In genomic region chr9:32825203-32825602, GRCh38 we compare ENCODE assay signal across 2 cellular contexts.
TF ChIP-seq lines count a peak whose summit lies in the region.

No MANE protein-coding gene starts in this region.

TF ChIP-seq in SK-N-SH, 30 proteins besides CTCF, POLR2A, EP300 and RAD21 (continued from another document):
- TF ChIP-seq MAX (IDR thresholded peaks at IDR 0.05; ENCODE audit: low read depth), result no peak
- peak; percentile 52 for TF ChIP-seq GATA2 (CRISPR knock-in tag; IDR thresholded peaks at IDR 0.05)
- no peak for TF ChIP-seq RXRA (IDR thresholded peaks at IDR 0.05; ENCODE audit: borderline replicate concordance, low read depth)
- no peak for TF ChIP-seq SIN3A (IDR thresholded peaks at IDR 0.05; ENCODE audit: borderline replicate concordance, low read depth, low read length)
- TF ChIP-seq CHD2 (IDR thresholded peaks at IDR 0.05; ENCODE audit: low read length, partially characterized antibody), result peak; percentile 9
- peak; percentile 87 for TF ChIP-seq RCOR1 (IDR thresholded peaks at IDR 0.05; ENCODE audit: low read length)
- no peak for TF ChIP-seq TEAD4 (IDR thresholded peaks at IDR 0.05; ENCODE audit: borderline replicate concordance, insufficient read depth)

TF ChIP-seq in SK-N-SH treated with all-trans-retinoic acid at 6 μM for 48 hours, 23 proteins besides CTCF, POLR2A, EP300 and RAD21 (continued from another document):
- TF ChIP-seq, protein P1, sequence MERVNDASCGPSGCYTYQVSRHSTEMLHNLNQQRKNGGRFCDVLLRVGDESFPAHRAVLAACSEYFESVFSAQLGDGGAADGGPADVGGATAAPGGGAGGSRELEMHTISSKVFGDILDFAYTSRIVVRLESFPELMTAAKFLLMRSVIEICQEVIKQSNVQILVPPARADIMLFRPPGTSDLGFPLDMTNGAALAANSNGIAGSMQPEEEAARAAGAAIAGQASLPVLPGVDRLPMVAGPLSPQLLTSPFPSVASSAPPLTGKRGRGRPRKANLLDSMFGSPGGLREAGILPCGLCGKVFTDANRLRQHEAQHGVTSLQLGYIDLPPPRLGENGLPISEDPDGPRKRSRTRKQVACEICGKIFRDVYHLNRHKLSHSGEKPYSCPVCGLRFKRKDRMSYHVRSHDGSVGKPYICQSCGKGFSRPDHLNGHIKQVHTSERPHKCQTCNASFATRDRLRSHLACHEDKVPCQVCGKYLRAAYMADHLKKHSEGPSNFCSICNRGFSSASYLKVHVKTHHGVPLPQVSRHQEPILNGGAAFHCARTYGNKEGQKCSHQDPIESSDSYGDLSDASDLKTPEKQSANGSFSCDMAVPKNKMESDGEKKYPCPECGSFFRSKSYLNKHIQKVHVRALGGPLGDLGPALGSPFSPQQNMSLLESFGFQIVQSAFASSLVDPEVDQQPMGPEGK (CRISPR knock-in tag; IDR thresholded peaks at IDR 0.05; ENCODE audit: borderline replicate concordance), result no peak
- TF ChIP-seq ZFP30 (CRISPR knock-in tag; IDR thresholded peaks at IDR 0.05) (no peak), GLIS3 (CRISPR knock-in tag; IDR thresholded peaks at IDR 0.05) (no peak), TCF4 (CRISPR knock-in tag; IDR thresholded peaks at IDR 0.05; ENCODE audit: borderline replicate concordance) (no peak; the same call in 1 of the 2 replicates), ZNF8 (CRISPR knock-in tag; IDR thresholded peaks at IDR 0.05) (no peak), SNAI2 (CRISPR knock-in tag; IDR thresholded peaks at IDR 0.05) (no peak), ISL1 (CRISPR knock-in tag; IDR thresholded peaks at IDR 0.05) (no peak), ZNF565 (CRISPR knock-in tag; conservative IDR thresholded peaks at IDR 0.05; ENCODE audit: low read depth) (no peak), ZNF70 (CRISPR knock-in tag; IDR thresholded peaks at IDR 0.05) (no peak), BACH2 (CRISPR knock-in tag; IDR thresholded peaks at IDR 0.05; ENCODE audit: borderline replicate concordance) (no peak)
- TF ChIP-seq, protein P2, sequence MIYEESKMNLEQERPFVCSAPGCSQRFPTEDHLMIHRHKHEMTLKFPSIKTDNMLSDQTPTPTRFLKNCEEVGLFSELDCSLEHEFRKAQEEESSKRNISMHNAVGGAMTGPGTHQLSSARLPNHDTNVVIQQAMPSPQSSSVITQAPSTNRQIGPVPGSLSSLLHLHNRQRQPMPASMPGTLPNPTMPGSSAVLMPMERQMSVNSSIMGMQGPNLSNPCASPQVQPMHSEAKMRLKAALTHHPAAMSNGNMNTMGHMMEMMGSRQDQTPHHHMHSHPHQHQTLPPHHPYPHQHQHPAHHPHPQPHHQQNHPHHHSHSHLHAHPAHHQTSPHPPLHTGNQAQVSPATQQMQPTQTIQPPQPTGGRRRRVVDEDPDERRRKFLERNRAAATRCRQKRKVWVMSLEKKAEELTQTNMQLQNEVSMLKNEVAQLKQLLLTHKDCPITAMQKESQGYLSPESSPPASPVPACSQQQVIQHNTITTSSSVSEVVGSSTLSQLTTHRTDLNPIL (CRISPR knock-in tag; IDR thresholded peaks at IDR 0.05; ENCODE audit: low read depth), result no peak
